11 cellular contexts compared by ENCODE assay signal in the genomic region with DNA sequence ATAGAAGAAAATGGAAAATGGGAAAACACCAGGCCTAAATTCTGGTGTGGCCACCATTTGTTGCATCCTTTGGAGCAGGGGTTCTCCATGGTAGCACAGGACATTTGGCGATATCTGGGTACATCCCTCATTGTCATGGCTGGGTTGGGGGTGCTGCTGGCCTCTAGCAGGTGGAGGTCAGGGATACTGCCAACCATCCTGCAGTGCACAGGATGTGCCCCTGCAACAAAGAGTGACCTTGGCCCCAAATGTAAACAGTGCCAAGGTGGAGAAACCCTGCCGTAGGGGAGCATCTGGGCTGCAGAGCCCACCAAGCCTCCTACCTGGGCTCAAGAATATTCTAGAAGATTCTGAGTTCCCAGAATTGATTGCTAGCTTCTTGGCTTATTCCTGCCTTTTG.
"Had no signal": no experiment of that assay in that cellular context is flagged by ENCODE, and none has a peak within 500 bp of the region (broad histone marks: within the 10 kb centered on the region; RNA-seq: fewer than 3 reads in every experiment).

No MANE protein-coding gene starts in this region.

- H3K27ac ChIP-seq: foreskin keratinocyte, psoas muscle had no signal

- H3K4me1 ChIP-seq: foreskin keratinocyte, psoas muscle had no signal

- H3K27me3 ChIP-seq: foreskin keratinocyte, tibial nerve had no signal

- DNase-seq: effector memory CD4-positive, alpha-beta T cell; foreskin keratinocyte; head of caudate nucleus; hippocampal formation; mammary epithelial cell; psoas muscle; small intestine; stimulated activated CD4-positive, alpha-beta T cell treated with anti-CD3 and anti-CD28 coated beads, Interleukin-12 subunit alpha, Interleukin-12 subunit beta, amount 100 ng/mL, for 4 hours; stimulated activated naive CD4-positive, alpha-beta T cell had no signal

- ATAC-seq: foreskin keratinocyte; natural killer cell treated with Interleukin-12 subunit alpha and Interleukin-12 subunit beta and Interleukin-15 and Interleukin-18, amount 100 ng/mL, for 72 hours; psoas muscle had no signal

- H3K9me3 ChIP-seq: psoas muscle, tibial nerve had no signal

- H3K4me3 ChIP-seq: psoas muscle, tibial nerve had no signal
